Comparison of ENCODE assay signal across 11 cellular contexts in genomic region chr1:184191181-184191601, GRCh38.
DNase-seq lines count a peak whose midpoint lies in the region; ATAC-seq and TF ChIP-seq lines count a peak whose summit lies in the region.
"Had no signal": no experiment of that assay in that cellular context is flagged by ENCODE, and none has a peak within 500 bp of the region (broad histone marks: within the 10 kb centered on the region; RNA-seq: fewer than 3 reads in every experiment).

No MANE protein-coding gene starts in this region.

- peaks cover 50% of the 10 kb centered on the region for H3K4me1 Mint-ChIP-seq in brain
- H3K4me1 Mint-ChIP-seq: activated naive CD4-positive, alpha-beta T cell treated with anti-CD3 and anti-CD28 coated beads, Interleukin-2, amount 50 U/mL, for 24 hours had no signal

- no peaks in the 10 kb centered on the region for H3K4me1 ChIP-seq in skeletal muscle satellite cell (ENCODE audit: control insufficient read depth, insufficient read depth, low read length)

- no peak for TF ChIP-seq CTCF in brain (conservative IDR thresholded peaks at IDR 0.05)

- no peak overlapping the region for H3K4me3 ChIP-seq in skeletal muscle satellite cell (ENCODE audit: low read length)

- H3K27me3 ChIP-seq in skeletal muscle satellite cell (ENCODE audit: control insufficient read depth, insufficient read depth, low read length), result peaks cover 17% of the 10 kb centered on the region

- peak overlapping the region in 1 of 5 experiments; percentile 22 for H3K4me3 Mint-ChIP-seq in brain
- H3K4me3 Mint-ChIP-seq: activated naive CD4-positive, alpha-beta T cell treated with anti-CD3 and anti-CD28 coated beads, Interleukin-2, amount 50 U/mL, for 24 hours had no signal

- no peaks in the 10 kb centered on the region for H3K36me3 ChIP-seq in skeletal muscle satellite cell (ENCODE audit: insufficient read depth, low read length)

- H3K27ac Mint-ChIP-seq in brain, result peak overlapping the region in 4 of 5 experiments; percentile 1 to 90 (median 56)
- H3K27ac Mint-ChIP-seq: activated naive CD4-positive, alpha-beta T cell treated with anti-CD3 and anti-CD28 coated beads, Interleukin-2, amount 50 U/mL, for 24 hours had no signal

- H3K27me3 Mint-ChIP-seq in brain, result peaks cover 9% of the 10 kb centered on the region

- peak; percentile 65 for DNase-seq in HCEC 1CT
- DNase-seq in iPS-NIHi7 (ENCODE audit: extremely low spot score), result peak; percentile 33
- no peak for DNase-seq in NCI-H1048 (lab: John Stamatoyannopoulos, UW)
- DNase-seq: foreskin melanocyte had no signal

- H3K9ac ChIP-seq in skeletal muscle satellite cell (ENCODE audit: low read depth, low read length), result no peak overlapping the region
- H3K9ac ChIP-seq: KMS-11 had no signal

- H3K4me2 ChIP-seq in skeletal muscle satellite cell (ENCODE audit: low read length), result peak overlapping the region; percentile 41
- H3K4me2 ChIP-seq: KMS-11 had no signal

- H3K9me3 Mint-ChIP-seq in brain, result peaks cover 0 to 24% (median 5%) of the 10 kb centered on the region in 5 experiments
- H3K9me3 Mint-ChIP-seq: activated naive CD4-positive, alpha-beta T cell treated with anti-CD3 and anti-CD28 coated beads, Interleukin-2, amount 50 U/mL, for 24 hours had no signal

- no peaks in the 10 kb centered on the region for H3K9me3 ChIP-seq in skeletal muscle satellite cell (replicated peaks; ENCODE audit: low read length)

- H3K36me3 Mint-ChIP-seq in brain, result no peaks in the 10 kb centered on the region
- H3K36me3 Mint-ChIP-seq: activated naive CD4-positive, alpha-beta T cell treated with anti-CD3 and anti-CD28 coated beads, Interleukin-2, amount 50 U/mL, for 24 hours had no signal

- no peak for ATAC-seq in HG03460 (IDR thresholded peaks at IDR 0.05; ENCODE audit: unreplicated experiment)
- no peak for ATAC-seq in GM19328 (IDR thresholded peaks at IDR 0.05; ENCODE audit: unreplicated experiment)
- no peak for ATAC-seq in HG02798 (IDR thresholded peaks at IDR 0.05; ENCODE audit: poor library complexity, unreplicated experiment)
